Comparison of ENCODE assay signal across 1 cellular context in the genomic region with DNA sequence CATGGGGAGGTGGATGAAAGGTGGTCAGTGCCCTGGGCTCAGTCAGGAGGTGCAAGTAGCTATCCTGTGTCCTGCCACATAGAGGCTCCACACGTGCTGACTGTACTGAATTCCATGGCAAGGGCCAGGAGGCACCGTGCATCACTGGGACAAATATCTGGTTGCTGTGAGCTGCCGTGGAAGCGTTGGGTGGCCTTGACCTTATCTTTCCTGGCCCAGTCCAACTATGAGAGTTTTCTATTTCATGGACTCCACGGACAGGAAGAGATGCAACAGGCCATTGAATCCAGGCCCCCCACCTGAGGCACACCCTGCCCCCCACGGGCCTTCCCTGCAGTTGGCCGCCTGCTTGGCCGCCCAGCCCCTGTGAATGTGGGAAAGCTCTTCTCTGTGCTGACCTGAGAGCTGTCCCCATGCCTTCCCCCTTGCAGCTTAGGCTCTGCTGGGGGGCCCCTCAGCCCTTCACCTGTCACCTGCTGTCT.
A peak's percentile ranks its signal among the peaks of the same experiment; 100 is the strongest.
TF ChIP-seq lines count a peak whose summit lies in the region.

No MANE protein-coding gene starts in this region.

TF ChIP-seq in HepG2, 621 proteins besides CTCF, POLR2A, EP300 and RAD21 (continued from another document and continues in another):
- TF ChIP-seq CEBPZ (IDR thresholded peaks at IDR 0.05; ENCODE audit: low read length), result no peak
- TF ChIP-seq PPARG (CRISPR knock-in tag; conservative IDR thresholded peaks at IDR 0.05), result no peak
- TF ChIP-seq FOXP1 (IDR thresholded peaks at IDR 0.05), result no peak
- no peak for TF ChIP-seq FOXP1 (CRISPR knock-in tag; IDR thresholded peaks at IDR 0.05)
- TF ChIP-seq IKZF5 (CRISPR knock-in tag; IDR thresholded peaks at IDR 0.05), result no peak
- TF ChIP-seq MED8 (CRISPR knock-in tag; IDR thresholded peaks at IDR 0.05; ENCODE audit: insufficient replicate concordance), result no peak
- TF ChIP-seq GATAD2A (CRISPR knock-in tag; IDR thresholded peaks at IDR 0.05), result peak; percentile 58; the same call in 1 of the 2 replicates
- no peak for TF ChIP-seq USF2 (IDR thresholded peaks at IDR 0.05; ENCODE audit: low read depth, low read length)
- no peak for TF ChIP-seq USF2 (CRISPR knock-in tag; IDR thresholded peaks at IDR 0.05; ENCODE audit: borderline replicate concordance)
- TF ChIP-seq, protein P1, sequence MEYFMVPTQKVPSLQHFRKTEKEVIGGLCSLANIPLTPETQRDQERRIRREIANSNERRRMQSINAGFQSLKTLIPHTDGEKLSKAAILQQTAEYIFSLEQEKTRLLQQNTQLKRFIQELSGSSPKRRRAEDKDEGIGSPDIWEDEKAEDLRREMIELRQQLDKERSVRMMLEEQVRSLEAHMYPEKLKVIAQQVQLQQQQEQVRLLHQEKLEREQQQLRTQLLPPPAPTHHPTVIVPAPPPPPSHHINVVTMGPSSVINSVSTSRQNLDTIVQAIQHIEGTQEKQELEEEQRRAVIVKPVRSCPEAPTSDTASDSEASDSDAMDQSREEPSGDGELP (IDR thresholded peaks at IDR 0.05; ENCODE audit: borderline replicate concordance, low read depth), result no peak
- TF ChIP-seq ZNF557 (CRISPR knock-in tag; IDR thresholded peaks at IDR 0.05), result no peak
- no peak for TF ChIP-seq MAZ (IDR thresholded peaks at IDR 0.05; ENCODE audit: borderline replicate concordance, low read depth, low read length)
- TF ChIP-seq MAZ (CRISPR knock-in tag; IDR thresholded peaks at IDR 0.05; ENCODE audit: low read depth), result no peak
- no peak for TF ChIP-seq ZNF777 (CRISPR knock-in tag; IDR thresholded peaks at IDR 0.05)
- no peak for TF ChIP-seq SMARCE1 (IDR thresholded peaks at IDR 0.05; ENCODE audit: borderline replicate concordance)
- TF ChIP-seq ZNF468 (CRISPR knock-in tag; IDR thresholded peaks at IDR 0.05), result no peak
- no peak for TF ChIP-seq ZNF567 (CRISPR knock-in tag; IDR thresholded peaks at IDR 0.05; ENCODE audit: borderline replicate concordance)
- TF ChIP-seq ZNF274 (CRISPR knock-in tag; IDR thresholded peaks at IDR 0.05), result no peak
- no peak for TF ChIP-seq NFKBIZ (CRISPR knock-in tag; IDR thresholded peaks at IDR 0.05)
- 0 out of 2 replicates have a peak, but pooled peaks have one; percentile 18 for TF ChIP-seq RARA (CRISPR knock-in tag; IDR thresholded peaks at IDR 0.05)
- TF ChIP-seq, protein P2, sequence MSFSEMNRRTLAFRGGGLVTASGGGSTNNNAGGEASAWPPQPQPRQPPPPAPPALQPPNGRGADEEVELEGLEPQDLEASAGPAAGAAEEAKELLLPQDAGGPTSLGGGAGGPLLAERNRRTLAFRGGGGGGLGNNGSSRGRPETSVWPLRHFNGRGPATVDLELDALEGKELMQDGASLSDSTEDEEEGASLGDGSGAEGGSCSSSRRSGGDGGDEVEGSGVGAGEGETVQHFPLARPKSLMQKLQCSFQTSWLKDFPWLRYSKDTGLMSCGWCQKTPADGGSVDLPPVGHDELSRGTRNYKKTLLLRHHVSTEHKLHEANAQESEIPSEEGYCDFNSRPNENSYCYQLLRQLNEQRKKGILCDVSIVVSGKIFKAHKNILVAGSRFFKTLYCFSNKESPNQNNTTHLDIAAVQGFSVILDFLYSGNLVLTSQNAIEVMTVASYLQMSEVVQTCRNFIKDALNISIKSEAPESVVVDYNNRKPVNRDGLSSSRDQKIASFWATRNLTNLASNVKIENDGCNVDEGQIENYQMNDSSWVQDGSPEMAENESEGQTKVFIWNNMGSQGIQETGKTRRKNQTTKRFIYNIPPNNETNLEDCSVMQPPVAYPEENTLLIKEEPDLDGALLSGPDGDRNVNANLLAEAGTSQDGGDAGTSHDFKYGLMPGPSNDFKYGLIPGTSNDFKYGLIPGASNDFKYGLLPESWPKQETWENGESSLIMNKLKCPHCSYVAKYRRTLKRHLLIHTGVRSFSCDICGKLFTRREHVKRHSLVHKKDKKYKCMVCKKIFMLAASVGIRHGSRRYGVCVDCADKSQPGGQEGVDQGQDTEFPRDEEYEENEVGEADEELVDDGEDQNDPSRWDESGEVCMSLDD (CRISPR knock-in tag; IDR thresholded peaks at IDR 0.05; ENCODE audit: borderline replicate concordance), result no peak
- TF ChIP-seq MED1 (CRISPR knock-in tag; IDR thresholded peaks at IDR 0.05), result peak; percentile 34; the same call in 1 of the 2 replicates
- TF ChIP-seq GFI1 (CRISPR knock-in tag; IDR thresholded peaks at IDR 0.05; ENCODE audit: borderline replicate concordance), result no peak
- TF ChIP-seq, protein P3, sequence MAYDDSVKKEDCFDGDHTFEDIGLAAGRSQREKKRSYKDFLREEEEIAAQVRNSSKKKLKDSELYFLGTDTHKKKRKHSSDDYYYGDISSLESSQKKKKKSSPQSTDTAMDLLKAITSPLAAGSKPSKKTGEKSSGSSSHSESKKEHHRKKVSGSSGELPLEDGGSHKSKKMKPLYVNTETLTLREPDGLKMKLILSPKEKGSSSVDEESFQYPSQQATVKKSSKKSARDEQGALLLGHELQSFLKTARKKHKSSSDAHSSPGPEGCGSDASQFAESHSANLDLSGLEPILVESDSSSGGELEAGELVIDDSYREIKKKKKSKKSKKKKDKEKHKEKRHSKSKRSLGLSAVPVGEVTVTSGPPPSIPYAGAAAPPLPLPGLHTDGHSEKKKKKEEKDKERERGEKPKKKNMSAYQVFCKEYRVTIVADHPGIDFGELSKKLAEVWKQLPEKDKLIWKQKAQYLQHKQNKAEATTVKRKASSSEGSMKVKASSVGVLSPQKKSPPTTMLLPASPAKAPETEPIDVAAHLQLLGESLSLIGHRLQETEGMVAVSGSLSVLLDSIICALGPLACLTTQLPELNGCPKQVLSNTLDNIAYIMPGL (CRISPR knock-in tag; IDR thresholded peaks at IDR 0.05; ENCODE audit: borderline replicate concordance in 1 of 2, low read depth in 1 of 2), result peak in 1 of 2 experiments; percentile 26; a peak in 1 of 4 replicates
- TF ChIP-seq, protein P4, sequence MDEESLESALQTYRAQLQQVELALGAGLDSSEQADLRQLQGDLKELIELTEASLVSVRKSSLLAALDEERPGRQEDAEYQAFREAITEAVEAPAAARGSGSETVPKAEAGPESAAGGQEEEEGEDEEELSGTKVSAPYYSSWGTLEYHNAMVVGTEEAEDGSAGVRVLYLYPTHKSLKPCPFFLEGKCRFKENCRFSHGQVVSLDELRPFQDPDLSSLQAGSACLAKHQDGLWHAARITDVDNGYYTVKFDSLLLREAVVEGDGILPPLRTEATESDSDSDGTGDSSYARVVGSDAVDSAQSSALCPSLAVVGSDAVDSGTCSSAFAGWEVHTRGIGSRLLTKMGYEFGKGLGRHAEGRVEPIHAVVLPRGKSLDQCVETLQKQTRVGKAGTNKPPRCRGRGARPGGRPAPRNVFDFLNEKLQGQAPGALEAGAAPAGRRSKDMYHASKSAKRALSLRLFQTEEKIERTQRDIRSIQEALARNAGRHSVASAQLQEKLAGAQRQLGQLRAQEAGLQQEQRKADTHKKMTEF (CRISPR knock-in tag; IDR thresholded peaks at IDR 0.05), result no peak
- no peak for TF ChIP-seq TP53 (CRISPR knock-in tag; conservative IDR thresholded peaks at IDR 0.05)
- no peak for TF ChIP-seq SRY (CRISPR knock-in tag; IDR thresholded peaks at IDR 0.05)
- TF ChIP-seq ZKSCAN1 (IDR thresholded peaks at IDR 0.05; ENCODE audit: low read length), result no peak
- 0 out of 2 replicates have a peak, but pooled peaks have one; percentile 35 for TF ChIP-seq ZNF678 (CRISPR knock-in tag; IDR thresholded peaks at IDR 0.05)
- peak; percentile 67; the same call in 1 of the 2 replicates for TF ChIP-seq NR2F6 (IDR thresholded peaks at IDR 0.05)
- peak; percentile 82 for TF ChIP-seq NR2F6 (CRISPR knock-in tag; IDR thresholded peaks at IDR 0.05)
- no peak for TF ChIP-seq TAF1 (CRISPR knock-in tag; IDR thresholded peaks at IDR 0.05)
- no peak for TF ChIP-seq ZNF552 (CRISPR knock-in tag; IDR thresholded peaks at IDR 0.05; ENCODE audit: borderline replicate concordance)
- TF ChIP-seq, protein P5, sequence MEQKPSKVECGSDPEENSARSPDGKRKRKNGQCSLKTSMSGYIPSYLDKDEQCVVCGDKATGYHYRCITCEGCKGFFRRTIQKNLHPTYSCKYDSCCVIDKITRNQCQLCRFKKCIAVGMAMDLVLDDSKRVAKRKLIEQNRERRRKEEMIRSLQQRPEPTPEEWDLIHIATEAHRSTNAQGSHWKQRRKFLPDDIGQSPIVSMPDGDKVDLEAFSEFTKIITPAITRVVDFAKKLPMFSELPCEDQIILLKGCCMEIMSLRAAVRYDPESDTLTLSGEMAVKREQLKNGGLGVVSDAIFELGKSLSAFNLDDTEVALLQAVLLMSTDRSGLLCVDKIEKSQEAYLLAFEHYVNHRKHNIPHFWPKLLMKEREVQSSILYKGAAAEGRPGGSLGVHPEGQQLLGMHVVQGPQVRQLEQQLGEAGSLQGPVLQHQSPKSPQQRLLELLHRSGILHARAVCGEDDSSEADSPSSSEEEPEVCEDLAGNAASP (CRISPR knock-in tag; IDR thresholded peaks at IDR 0.05; ENCODE audit: borderline replicate concordance), result peak; percentile 87; the same call in 1 of the 2 replicates
- no peak for TF ChIP-seq SNAPC4 (CRISPR knock-in tag; IDR thresholded peaks at IDR 0.05)
- TF ChIP-seq CBX1 (IDR thresholded peaks at IDR 0.05; ENCODE audit: low read depth), result no peak
- no peak for TF ChIP-seq ZZZ3 (CRISPR knock-in tag; IDR thresholded peaks at IDR 0.05; ENCODE audit: borderline replicate concordance)
